Comparison of ENCODE assay signal across 1 cellular context in the genomic region with DNA sequence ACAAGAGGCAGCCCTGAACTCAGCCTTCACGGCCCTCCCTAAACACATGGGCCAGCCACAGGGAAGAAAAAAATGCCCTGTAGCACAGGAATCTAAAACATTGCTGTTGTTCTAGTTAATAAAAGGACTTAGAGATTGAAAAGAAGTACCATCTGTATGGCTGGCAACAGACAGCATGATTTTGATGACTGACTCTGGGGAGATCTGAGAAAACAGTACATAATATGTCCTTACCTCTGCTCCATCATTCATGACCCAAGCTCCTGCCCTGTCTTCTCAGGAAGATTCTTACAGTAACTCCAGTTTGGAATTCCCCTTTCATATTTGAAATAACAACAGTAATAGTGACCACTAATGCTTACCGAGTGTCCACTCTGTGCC.
TF ChIP-seq lines count a peak whose summit lies in the region.

No MANE protein-coding gene starts in this region.

TF ChIP-seq in IMR-90, 13 proteins besides CTCF, POLR2A, EP300 and RAD21 (continued from another document):
- TF ChIP-seq ELK1 (IDR thresholded peaks at IDR 0.05; ENCODE audit: borderline replicate concordance, low read depth, low read length) (no peak), NFE2L2 (IDR thresholded peaks at IDR 0.05; ENCODE audit: low read depth, low read length) (no peak), RCOR1 (IDR thresholded peaks at IDR 0.05; ENCODE audit: insufficient replicate concordance, low read length) (no peak), CEBPB (IDR thresholded peaks at IDR 0.05; ENCODE audit: low read depth, low read length) (no peak), USF2 (IDR thresholded peaks at IDR 0.05; ENCODE audit: low read depth, low read length) (no peak), RFX5 (IDR thresholded peaks at IDR 0.05; ENCODE audit: low read depth, low read length) (no peak), SMC3 (IDR thresholded peaks at IDR 0.05; ENCODE audit: low read depth, low read length) (no peak), MAFK (IDR thresholded peaks at IDR 0.05; ENCODE audit: low read depth, low read length) (no peak), MAZ (IDR thresholded peaks at IDR 0.05; ENCODE audit: borderline replicate concordance, low read depth, low read length) (no peak)
TF ChIP-seq in IMR-90: peak in this region for 0.
